21 cellular contexts compared by ENCODE assay signal in the genomic region with DNA sequence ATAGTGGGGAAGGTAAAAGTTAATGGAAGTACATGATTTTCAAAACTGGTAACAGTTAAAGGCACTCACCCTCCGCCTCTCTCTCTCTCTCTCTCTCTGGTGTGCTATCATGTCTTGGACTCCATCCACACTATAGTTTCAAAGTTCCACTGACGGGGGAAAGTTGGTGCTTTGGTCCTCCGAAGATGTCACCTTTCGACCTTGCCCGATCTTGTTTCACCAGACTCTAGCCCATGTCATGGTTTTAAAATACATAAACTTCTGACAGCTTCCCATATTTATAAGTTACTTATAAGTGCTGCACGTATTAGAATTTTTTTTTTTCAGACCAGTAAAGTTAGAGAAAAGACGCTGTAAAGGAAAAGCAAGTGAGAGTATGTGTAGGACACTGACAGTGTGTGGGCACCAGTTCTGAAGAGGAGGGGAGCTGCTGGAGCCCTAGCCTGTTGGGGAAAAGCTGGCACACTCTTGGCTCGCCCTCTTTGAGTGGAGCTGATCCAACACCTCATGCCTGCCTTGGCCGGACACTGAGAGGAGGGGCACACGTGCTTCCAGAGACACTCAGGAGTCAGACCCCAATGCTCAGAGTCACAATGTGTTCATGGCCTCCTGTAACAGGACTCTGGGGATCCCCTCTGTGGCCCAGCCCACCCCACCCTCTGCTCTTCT.
A peak's percentile ranks its signal among the peaks of the same experiment; 100 is the strongest.
DNase-seq lines count a peak whose midpoint lies in the region; ATAC-seq, FAIRE-seq and TF ChIP-seq lines count a peak whose summit lies in the region.
"Had no signal": no experiment of that assay in that cellular context is flagged by ENCODE, and none has a peak within 500 bp of the region (broad histone marks: within the 10 kb centered on the region; RNA-seq: fewer than 3 reads in every experiment).

No MANE protein-coding gene starts in this region.

- no peak overlapping the region for H3K4me3 Mint-ChIP-seq in astrocyte (ENCODE audit: unreplicated experiment)
- H3K4me3 Mint-ChIP-seq: activated CD8-positive, alpha-beta T cell treated with anti-CD3 and anti-CD28 coated beads for 36 hours had no signal

- no peaks in the 10 kb centered on the region for H3K9me3 Mint-ChIP-seq in astrocyte (ENCODE audit: unreplicated experiment)
- H3K9me3 Mint-ChIP-seq: activated CD8-positive, alpha-beta T cell treated with anti-CD3 and anti-CD28 coated beads for 36 hours had no signal

- no peak for FAIRE-seq in astrocyte (lab: Jason Lieb, UNC)
- FAIRE-seq: islet of Langerhans, small intestine had no signal

- no peaks in the 10 kb centered on the region for H3K27me3 Mint-ChIP-seq in astrocyte (ENCODE audit: low read depth, unreplicated experiment)
- H3K27me3 Mint-ChIP-seq: activated CD8-positive, alpha-beta T cell treated with anti-CD3 and anti-CD28 coated beads for 36 hours had no signal

- in situ Hi-C loops in transverse colon (cut with MboI; ENCODE audit: low pct_ligation_motif_present in 1 of 4, low pct_unique_long_range_greater_than_20kb in 1 of 4, low sequenced_read_pairs in 3 of 4) = loop anchor here in 1 of 4 donors (10.0 kb wide), 1 partner anchor 243 kb away; no protein-coding TSS in a partner anchor

- no peak overlapping the region for H2AFZ ChIP-seq in astrocyte (ENCODE audit: low read depth, low read length)

- H3K4me1 ChIP-seq in astrocyte (ENCODE audit: insufficient read depth, low read length) = peaks cover 23% of the 10 kb centered on the region
- peaks cover 0 to 45% (median 7%) of the 10 kb centered on the region in 9 donors for H3K4me1 ChIP-seq in heart right ventricle
- peaks cover 40% of the 10 kb centered on the region for H3K4me1 ChIP-seq in mesodermal cell (ENCODE audit: control insufficient read depth, insufficient read depth, low read length, poor library complexity, severe bottlenecking)
- H3K4me1 ChIP-seq in transverse colon = peaks cover 0 to 10% (median 0%) of the 10 kb centered on the region in 4 donors
- H3K4me1 ChIP-seq: upper lobe of left lung had no signal

- TF ChIP-seq POLR2A in transverse colon (IDR thresholded peaks at IDR 0.05) = no peak

- 60 to 68% methylated on average over 10 of the region's 10 CpGs for WGBS in heart right ventricle, 2 donors
- 95 to 96% methylated on average over 7 to 8 of the region's 10 CpGs for WGBS in mesodermal cell (ENCODE audit: insufficient coverage in 2 of 2), 2 experiments
- 71 to 74% methylated on average over 8 to 10 of the region's 10 CpGs for WGBS in transverse colon (ENCODE audit: low coverage in 1 of 2), 2 donors

- peaks cover 22% of the 10 kb centered on the region for H3K36me3 Mint-ChIP-seq in astrocyte (ENCODE audit: low read depth, unreplicated experiment)

- peaks cover 3% of the 10 kb centered on the region for H3K36me3 ChIP-seq in astrocyte (ENCODE audit: insufficient read depth, low read length)
- H3K36me3 ChIP-seq in heart right ventricle = peaks cover 0 to 58% (median 19%) of the 10 kb centered on the region in 9 donors
- peaks cover 17% of the 10 kb centered on the region for H3K36me3 ChIP-seq in mesodermal cell (ENCODE audit: control insufficient read depth, insufficient read depth, low read length)
- peaks cover 0 to 10% (median 0%) of the 10 kb centered on the region in 4 donors for H3K36me3 ChIP-seq in transverse colon

- peak overlapping the region; percentile 96 for H3K27ac Mint-ChIP-seq in astrocyte (ENCODE audit: unreplicated experiment)
- H3K27ac Mint-ChIP-seq: activated CD8-positive, alpha-beta T cell treated with anti-CD3 and anti-CD28 coated beads for 36 hours had no signal

- H4K20me1 ChIP-seq in astrocyte (ENCODE audit: insufficient read depth, low read length) = no peaks in the 10 kb centered on the region

- intact Hi-C loops in heart right ventricle (cut with DNase I) (loop anchor here in 6 of 10 donors (2.0 to 10.0 kb wide), 5 partner anchors 57 to 253 kb away; no protein-coding TSS in a partner anchor), transverse colon (cut with DNase I; ENCODE audit: low total_unique reads) (loop anchor here (10.0 kb wide), 1 partner anchor 57 kb away; no protein-coding TSS in a partner anchor)

- H3K27me3 ChIP-seq in astrocyte (ENCODE audit: insufficient read depth, low read length) = no peaks in the 10 kb centered on the region
- H3K27me3 ChIP-seq in heart right ventricle = no peaks in the 10 kb centered on the region
- H3K27me3 ChIP-seq in transverse colon = no peaks in the 10 kb centered on the region
- H3K27me3 ChIP-seq: dorsolateral prefrontal cortex, upper lobe of left lung had no signal

- H3K4me1 Mint-ChIP-seq in astrocyte (ENCODE audit: low read depth, unreplicated experiment) = peaks cover 50% of the 10 kb centered on the region

- ATAC-seq in heart right ventricle (peak; percentile 64 to 91 (median 76)), GM21825 (IDR thresholded peaks at IDR 0.05; ENCODE audit: unreplicated experiment) (no peak), GM21367 (IDR thresholded peaks at IDR 0.05; ENCODE audit: unreplicated experiment) (no peak)
- ATAC-seq: activated CD8-positive, alpha-beta T cell treated with anti-CD3 and anti-CD28 coated beads for 36 hours had no signal

- no peaks in the 10 kb centered on the region for H3K79me2 ChIP-seq in astrocyte (ENCODE audit: insufficient read depth, low read length)

- no peak for TF ChIP-seq EP300 in transverse colon (IDR thresholded peaks at IDR 0.05; ENCODE audit: low read depth)

- H3K4me3 ChIP-seq in astrocyte (ENCODE audit: insufficient read depth, low read depth, low read length) = no peak overlapping the region
- H3K4me3 ChIP-seq in heart right ventricle = peak overlapping the region in 2 of 10 donors; percentile 6 to 10
- H3K4me3 ChIP-seq in mesodermal cell (ENCODE audit: extremely low read depth, insufficient read depth, low read length, poor library complexity, severe bottlenecking) = no peak overlapping the region
- H3K4me3 ChIP-seq in transverse colon = no peak overlapping the region
- H3K4me3 ChIP-seq: dorsolateral prefrontal cortex, upper lobe of left lung had no signal

- no peak overlapping the region for H3K27ac ChIP-seq in astrocyte (ENCODE audit: low read depth, low read length)
- H3K27ac ChIP-seq in heart right ventricle = peak overlapping the region in 9 of 10 donors; percentile 15 to 84 (median 74)
- peak overlapping the region; percentile 39 for H3K27ac ChIP-seq in mesodermal cell (ENCODE audit: low read depth, low read length, severe bottlenecking)
- H3K27ac ChIP-seq in transverse colon = peak overlapping the region in 3 of 4 donors; percentile 18 to 58 (median 46)
- H3K27ac ChIP-seq: dorsolateral prefrontal cortex, KMS-11, upper lobe of left lung had no signal

- H3K4me2 ChIP-seq in astrocyte (ENCODE audit: low read length) = no peak overlapping the region
- H3K4me2 ChIP-seq: KMS-11 had no signal

- TF ChIP-seq CTCF in astrocyte (IDR thresholded peaks at IDR 0.05; ENCODE audit: insufficient read depth, low read depth, low read length) (no peak), heart right ventricle (IDR thresholded peaks at IDR 0.05) (no peak), transverse colon (IDR thresholded peaks at IDR 0.05) (no peak)

- H3K9ac ChIP-seq in astrocyte (ENCODE audit: low read length) = peak overlapping the region; percentile 17
- H3K9ac ChIP-seq: KMS-11 had no signal

- H3K9me3 ChIP-seq in astrocyte (ENCODE audit: insufficient read depth, low read depth, low read length) (no peaks in the 10 kb centered on the region), heart right ventricle (no peaks in the 10 kb centered on the region), mesodermal cell (ENCODE audit: control insufficient read depth, low read length) (no peaks in the 10 kb centered on the region), transverse colon (no peaks in the 10 kb centered on the region)
- H3K9me3 ChIP-seq: upper lobe of left lung had no signal

- DNase-seq in astrocyte (ENCODE audit: low read depth) = no peak
- DNase-seq in heart right ventricle = peak; percentile 45 to 67
- no peak for DNase-seq in transverse colon
- DNase-seq in activated CD8-positive, alpha-beta memory T cell treated with anti-CD3 and anti-CD28 coated beads for 24 hours = no peak
- DNase-seq: activated CD4-positive, alpha-beta T cell treated with anti-CD3 and anti-CD28 coated beads for 1 hour; activated CD8-positive, alpha-beta T cell treated with anti-CD3 and anti-CD28 coated beads for 36 hours; activated effector memory CD4-positive, alpha-beta T cell treated with anti-CD3 and anti-CD28 coated beads, Interleukin-2, amount 50 U/mL, for 16 hours; cerebellar nuclear complex; DND-41; dorsolateral prefrontal cortex; NCI-H1436; NCI-H345; RPMI8226; small intestine; stimulated activated CD4-positive, alpha-beta T cell treated with anti-CD3 and anti-CD28 coated beads, Interleukin-2, amount 100 ng/mL, for 24 hours; upper lobe of left lung had no signal

Comparison
In these comparisons a context has a peak if more than half of its experiments do, and no peak if none do; other contexts are left out.
1. DNase-seq: peak in heart right ventricle (2 of 2); none in astrocyte (single experiment), transverse colon (single experiment) and activated CD8-positive, alpha-beta memory T cell treated with anti-CD3 and anti-CD28 coated beads for 24 hours (single experiment).
2. ATAC-seq: peak in heart right ventricle (8 of 8); none in GM21825 (single experiment) and GM21367 (single experiment).